In the genomic region with DNA sequence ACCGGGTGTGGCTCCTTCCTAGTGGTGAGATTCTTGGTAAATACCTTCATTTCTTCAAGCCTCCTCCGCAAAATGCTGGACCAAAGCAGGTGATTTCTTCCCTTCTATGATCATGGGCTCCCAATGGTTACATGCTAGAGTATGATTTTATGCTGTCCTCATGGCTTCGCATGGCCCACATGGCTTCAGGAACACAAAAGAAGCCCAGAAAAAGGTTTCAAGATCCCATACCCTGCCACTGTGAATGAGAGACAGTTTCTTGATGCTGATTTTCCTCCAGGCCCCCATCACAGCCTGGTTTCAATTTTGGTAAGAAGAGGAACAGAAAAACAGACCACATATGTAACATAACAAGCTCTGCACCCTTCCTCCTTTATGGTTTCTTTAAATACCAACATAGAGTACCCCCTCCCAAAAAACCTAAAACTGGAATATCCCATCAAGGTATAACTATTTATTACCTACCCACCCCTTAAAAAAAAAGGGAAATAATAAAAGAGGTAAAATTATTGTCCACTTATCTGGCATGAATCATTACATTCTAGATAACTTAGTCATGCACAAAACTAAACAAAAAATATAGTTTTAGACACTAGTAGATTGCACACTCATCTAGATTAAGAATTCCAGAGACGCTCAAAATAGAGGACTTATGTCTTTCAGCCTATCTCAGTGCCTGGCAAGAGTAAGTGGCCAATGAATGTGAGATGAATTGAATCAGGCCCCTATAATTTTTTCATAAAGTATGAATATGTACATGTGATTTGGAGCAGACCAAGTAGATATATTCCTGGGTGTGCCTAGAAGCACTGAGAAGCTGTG, we compare ENCODE assay signal across 11 cellular contexts. TPM values are rescaled to one million over a fixed set of nuclear protein-coding genes. Genes with fewer than 3 reads are reported as not detected.
A peak's percentile ranks its signal among the peaks of the same experiment; 100 is the strongest.
DNase-seq lines count a peak whose midpoint lies in the region; ATAC-seq and TF ChIP-seq lines count a peak whose summit lies in the region.
"Had no signal": no experiment of that assay in that cellular context is flagged by ENCODE, and none has a peak within 500 bp of the region (broad histone marks: within the 10 kb centered on the region; RNA-seq: fewer than 3 reads in every experiment).

No MANE protein-coding gene starts in this region.

- in situ Hi-C loops in GM13977 (cut with MboI; ENCODE audit: low pct_unique_long_range_greater_than_20kb, low sequenced_read_pairs, unreplicated experiment) = no loop called here

- no peak overlapping the region for H3K27ac Mint-ChIP-seq in activated CD4-positive, alpha-beta memory T cell treated with anti-CD3 and anti-CD28 coated beads, Interleukin-2, amount 10 ng/mL, durations not matched to agents 7 days and 5 days
- H3K27ac Mint-ChIP-seq: activated CD4-positive, alpha-beta T cell treated with anti-CD3 and anti-CD28 coated beads, Interleukin-2, amount 10 ng/mL, durations not matched to agents 7 days and 5 days; CD8-positive, alpha-beta T cell; immature natural killer cell had no signal

- ATAC-seq in GM21423 (IDR thresholded peaks at IDR 0.05; ENCODE audit: unreplicated experiment) (peak; percentile 85), HG03108 (IDR thresholded peaks at IDR 0.05; ENCODE audit: unreplicated experiment) (peak; percentile 77), Right ventricle myocardium superior (ENCODE audit: poor library complexity) (no peak)

- CTCF ChIA-PET in activated CD4-positive, alpha-beta memory T cell treated with anti-CD3 and anti-CD28 coated beads, Interleukin-2, amount 10 ng/mL, durations not matched to agents 7 days and 5 days (lab: Charles Lee) = interaction anchor here (0.8 to 2.8 kb wide), 9 partner anchors 158 to 503 kb away, joined by 3 to 38 read pairs (median 3); partner anchors contain the start of gene TARS1

- peaks cover 2% of the 10 kb centered on the region for H3K4me1 Mint-ChIP-seq in activated CD4-positive, alpha-beta memory T cell treated with anti-CD3 and anti-CD28 coated beads, Interleukin-2, amount 10 ng/mL, durations not matched to agents 7 days and 5 days
- H3K4me1 Mint-ChIP-seq: activated CD4-positive, alpha-beta T cell treated with anti-CD3 and anti-CD28 coated beads, Interleukin-2, amount 10 ng/mL, durations not matched to agents 7 days and 5 days; immature natural killer cell had no signal

- H3K4me3 Mint-ChIP-seq in activated CD4-positive, alpha-beta memory T cell treated with anti-CD3 and anti-CD28 coated beads, Interleukin-2, amount 10 ng/mL, durations not matched to agents 7 days and 5 days = no peak overlapping the region
- H3K4me3 Mint-ChIP-seq: activated CD4-positive, alpha-beta T cell treated with anti-CD3 and anti-CD28 coated beads, Interleukin-2, amount 10 ng/mL, durations not matched to agents 7 days and 5 days; CD8-positive, alpha-beta T cell; immature natural killer cell had no signal

- POLR2A ChIA-PET in activated CD4-positive, alpha-beta memory T cell treated with anti-CD3 and anti-CD28 coated beads, Interleukin-2, amount 10 ng/mL, durations not matched to agents 7 days and 5 days (lab: Charles Lee) = interaction anchor here (1.0 kb wide), 1 partner anchor 498 kb away, joined by 3 read pairs; no protein-coding TSS in a partner anchor

- no peak for TF ChIP-seq CTCF in GM13977 (IDR thresholded peaks at IDR 0.05; ENCODE audit: extremely low read depth, insufficient read depth, missing control alignments)

- H3K9me3 Mint-ChIP-seq in activated CD4-positive, alpha-beta memory T cell treated with anti-CD3 and anti-CD28 coated beads, Interleukin-2, amount 10 ng/mL, durations not matched to agents 7 days and 5 days = no peaks in the 10 kb centered on the region
- H3K9me3 Mint-ChIP-seq: activated CD4-positive, alpha-beta T cell treated with anti-CD3 and anti-CD28 coated beads, Interleukin-2, amount 10 ng/mL, durations not matched to agents 7 days and 5 days; CD8-positive, alpha-beta T cell; immature natural killer cell had no signal

- intact Hi-C loops in Right ventricle myocardium superior (cut with DNase I) = loop anchor here (5.0 kb wide), 1 partner anchor 502 kb away; no protein-coding TSS in a partner anchor

- H3K36me3 Mint-ChIP-seq in activated CD4-positive, alpha-beta memory T cell treated with anti-CD3 and anti-CD28 coated beads, Interleukin-2, amount 10 ng/mL, durations not matched to agents 7 days and 5 days (ENCODE audit: low read depth) = no peaks in the 10 kb centered on the region
- H3K36me3 Mint-ChIP-seq: CD8-positive, alpha-beta T cell; immature natural killer cell had no signal

- peak; percentile 65 for DNase-seq in GM13977 (ENCODE audit: low spot score)
- DNase-seq in amniotic epithelial cell (ENCODE audit: low read depth) = peak; percentile 27
- no peak for DNase-seq in Right ventricle myocardium superior
- no peak for DNase-seq in activated CD4-positive, alpha-beta memory T cell treated with anti-CD3 and anti-CD28 coated beads, Interleukin-2, amount 10 ng/mL, durations not matched to agents 7 days and 5 days
- DNase-seq in NCI-H1930 (lab: John Stamatoyannopoulos, UW) = no peak
- DNase-seq in epidermal melanocyte (ENCODE audit: insufficient read length, low spot score) = no peak

- peaks cover 36% of the 10 kb centered on the region for H3K27me3 Mint-ChIP-seq in activated CD4-positive, alpha-beta memory T cell treated with anti-CD3 and anti-CD28 coated beads, Interleukin-2, amount 10 ng/mL, durations not matched to agents 7 days and 5 days

RNA-seq across cellular contexts. Expression of gene RXFP3, which starts 2.3 kb away (rescaled TPM):
- total RNA-seq in Right ventricle myocardium superior = not detected
- total RNA-seq in activated CD4-positive, alpha-beta memory T cell treated with anti-CD3 and anti-CD28 coated beads, Interleukin-2, amount 10 ng/mL, durations not matched to agents 7 days and 5 days = not detected
- total RNA-seq: activated CD4-positive, alpha-beta T cell treated with anti-CD3 and anti-CD28 coated beads, Interleukin-2, amount 10 ng/mL, durations not matched to agents 7 days and 5 days; CD8-positive, alpha-beta T cell had no signal

RNA-seq across cellular contexts. Expression of gene ADAMTS12, which starts 42.1 kb away (rescaled TPM):
- total RNA-seq in Right ventricle myocardium superior = 1.7 TPM
- total RNA-seq in activated CD4-positive, alpha-beta memory T cell treated with anti-CD3 and anti-CD28 coated beads, Interleukin-2, amount 10 ng/mL, durations not matched to agents 7 days and 5 days = not detected
- total RNA-seq: activated CD4-positive, alpha-beta T cell treated with anti-CD3 and anti-CD28 coated beads, Interleukin-2, amount 10 ng/mL, durations not matched to agents 7 days and 5 days; CD8-positive, alpha-beta T cell had no signal

RNA-seq across cellular contexts. Expression of gene SLC45A2, which starts 50.6 kb away (rescaled TPM):
- not detected for total RNA-seq in Right ventricle myocardium superior
- under 1 TPM in 1 of 2 experiments, not detected in 1; 0.23 TPM for total RNA-seq in activated CD4-positive, alpha-beta memory T cell treated with anti-CD3 and anti-CD28 coated beads, Interleukin-2, amount 10 ng/mL, durations not matched to agents 7 days and 5 days
- total RNA-seq: CD8-positive, alpha-beta T cell had no signal

Comparison
In these comparisons a context has a peak if more than half of its experiments do, and no peak if none do; other contexts are left out.
1. DNase-seq: peak in GM13977 (single experiment) and amniotic epithelial cell (single experiment); none in Right ventricle myocardium superior (single experiment), activated CD4-positive, alpha-beta memory T cell treated with anti-CD3 and anti-CD28 coated beads, Interleukin-2, amount 10 ng/mL, durations not matched to agents 7 days and 5 days (single experiment), NCI-H1930 (0 of 2) and epidermal melanocyte (single experiment).